Comparison of ENCODE assay signal across 8 cellular contexts in genomic region chr10:119892188-119893065, GRCh38.
DNase-seq lines count a peak whose midpoint lies in the region; ATAC-seq and TF ChIP-seq lines count a peak whose summit lies in the region.

Gene SEC23IP, plus strand, starts transcription at chr10:119892730. Its CDS starts 53 bp downstream, at chr10:119892783.

- ATAC-seq in GM19025 (IDR thresholded peaks at IDR 0.05; ENCODE audit: low read depth, unreplicated experiment), result peak; percentile 99
- ATAC-seq in HG03342 (IDR thresholded peaks at IDR 0.05; ENCODE audit: unreplicated experiment), result peak; percentile 99
- peak; percentile 98 for ATAC-seq in central memory CD8-positive, alpha-beta T cell (replicated peaks; ENCODE audit: extremely low read depth, poor library complexity, severe bottlenecking)

- H3K4me3 Mint-ChIP-seq in central memory CD8-positive, alpha-beta T cell, result peak within 1 kb of the TSS; percentile 94

- peaks cover 6% of the 10 kb centered on the region for H3K36me3 Mint-ChIP-seq in central memory CD8-positive, alpha-beta T cell (ENCODE audit: insufficient read depth)

- peaks cover 44% of the 10 kb centered on the region for H3K4me1 Mint-ChIP-seq in central memory CD8-positive, alpha-beta T cell

- TF ChIP-seq CTCF in AG09309 (IDR thresholded peaks at IDR 0.05; ENCODE audit: control insufficient read depth, insufficient read depth, low read depth, low read length, missing control alignments), result peak; percentile 12

- peak within 1 kb of the TSS; percentile 100 for H3K4me3 ChIP-seq in AG09309 (ENCODE audit: control insufficient read depth, low read depth, low read length)

- H3K27ac Mint-ChIP-seq in central memory CD8-positive, alpha-beta T cell (ENCODE audit: low read depth), result peak within 1 kb of the TSS; percentile 96

- no peaks in the 10 kb centered on the region for H3K27me3 Mint-ChIP-seq in central memory CD8-positive, alpha-beta T cell

- DNase-seq in AG09309 (ENCODE audit: low read depth), result peak; percentile 81
- DNase-seq in NCI-H446 (lab: John Stamatoyannopoulos, UW), result peak; percentile 52 to 84
- DNase-seq in activated CD4-positive, CD25-positive, alpha-beta regulatory T cell treated with anti-CD3 and anti-CD28 coated beads, Interleukin-2, amount 50 U/mL, for 16 hours (ENCODE audit: low read depth, low spot score), result peak; percentile 85
- DNase-seq in central memory CD8-positive, alpha-beta T cell (ENCODE audit: low spot score in 2 of 2), result peak; percentile 75 to 80
- DNase-seq in inferior parietal cortex (ENCODE audit: extremely low spot score), result peak; percentile 99
- peak; percentile 87 to 94 for DNase-seq in stimulated activated CD4-positive, alpha-beta T cell treated with anti-CD3 and anti-CD28 coated beads, Interleukin-12 subunit alpha, Interleukin-12 subunit beta, amount 100 ng/mL, for 24 hours (ENCODE audit: low read depth in 2 of 2)

- H3K9me3 Mint-ChIP-seq in central memory CD8-positive, alpha-beta T cell, result no peaks in the 10 kb centered on the region

Comparison
In these comparisons a context has a peak if more than half of its experiments do, and no peak if none do; other contexts are left out.
1. Peak in every context shown above with its lines: DNase-seq, ATAC-seq and H3K4me3 ChIP-seq.